Comparison of ENCODE assay signal across 8 cellular contexts in genomic region chr9:86947146-86948081, GRCh38. TPM values are rescaled to one million over a fixed set of nuclear protein-coding genes. Genes with fewer than 3 reads are reported as not detected.
DNase-seq lines count a peak whose midpoint lies in the region; ATAC-seq and TF ChIP-seq lines count a peak whose summit lies in the region.

A gene with protein sequence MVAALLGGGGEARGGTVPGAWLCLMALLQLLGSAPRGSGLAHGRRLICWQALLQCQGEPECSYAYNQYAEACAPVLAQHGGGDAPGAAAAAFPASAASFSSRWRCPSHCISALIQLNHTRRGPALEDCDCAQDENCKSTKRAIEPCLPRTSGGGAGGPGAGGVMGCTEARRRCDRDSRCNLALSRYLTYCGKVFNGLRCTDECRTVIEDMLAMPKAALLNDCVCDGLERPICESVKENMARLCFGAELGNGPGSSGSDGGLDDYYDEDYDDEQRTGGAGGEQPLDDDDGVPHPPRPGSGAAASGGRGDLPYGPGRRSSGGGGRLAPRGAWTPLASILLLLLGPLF (minus strand): TSS chr9:86947506. CDS start chr9:86946779, 727 bp downstream.

- no peaks in the 10 kb centered on the region for H3K9me3 Mint-ChIP-seq in CD4-positive, alpha-beta T cell
- no peaks in the 10 kb centered on the region for H3K9me3 Mint-ChIP-seq in activated naive CD8-positive, alpha-beta T cell (ENCODE audit: low read depth)

- H3K4me3 ChIP-seq in HUES6 (ENCODE audit: low read depth, low read length) (peak within 1 kb of the TSS; percentile 90), SK-N-MC (peak within 1 kb of the TSS; percentile 99)

- ATAC-seq in CD4-positive, alpha-beta T cell (ENCODE audit: poor library complexity): peak; percentile 61

- intact Hi-C loops in CD4-positive, alpha-beta T cell (cut with DNase I, micrococcal nuclease): loop anchor here in 1 of 2 experiments (5.0 kb wide), 2 partner anchors 595 to 665 kb away; partner anchors contain the start of genes ISCA1 and TUT7

- H3K4me1 Mint-ChIP-seq in CD4-positive, alpha-beta T cell (ENCODE audit: low read depth): peaks cover 25% of the 10 kb centered on the region
- H3K4me1 Mint-ChIP-seq in activated naive CD8-positive, alpha-beta T cell (ENCODE audit: low read depth): peaks cover 21% of the 10 kb centered on the region

- H3K27ac Mint-ChIP-seq in CD4-positive, alpha-beta T cell: peak within 1 kb of the TSS; percentile 62
- H3K27ac Mint-ChIP-seq in activated naive CD8-positive, alpha-beta T cell: no peak within 1 kb of the TSS

- POLR2A ChIA-PET in CD4-positive, alpha-beta T cell (lab: Charles Lee): interaction anchor here (1.1 to 1.4 kb wide), 3 partner anchors 8 to 665 kb away, joined by 3 to 6 read pairs (median 4); partner anchors contain the start of gene ISCA1

- no peaks in the 10 kb centered on the region for H3K36me3 Mint-ChIP-seq in CD4-positive, alpha-beta T cell (ENCODE audit: low read depth)
- H3K36me3 Mint-ChIP-seq in activated naive CD8-positive, alpha-beta T cell: peaks cover 3% of the 10 kb centered on the region

- peaks cover 30% of the 10 kb centered on the region for H3K27me3 ChIP-seq in CD4-positive, alpha-beta T cell (ENCODE audit: control insufficient read depth, insufficient read depth, low read length)
- H3K27me3 ChIP-seq in HUES6 (ENCODE audit: control insufficient read depth, insufficient read depth, low read length): peaks cover 56% of the 10 kb centered on the region

- H3K9me3 ChIP-seq in CD4-positive, alpha-beta T cell (ENCODE audit: control insufficient read depth, low read length): no peaks in the 10 kb centered on the region
- H3K9me3 ChIP-seq in HUES6 (ENCODE audit: control insufficient read depth, insufficient read depth, low read depth, low read length): peaks cover 15% of the 10 kb centered on the region
- H3K9me3 ChIP-seq in SK-N-MC (ENCODE audit: low read depth, low read length): no peaks in the 10 kb centered on the region; the same call in 1 of the 2 replicates

- H3K9ac ChIP-seq in HUES6 (ENCODE audit: low read length) (peak within 1 kb of the TSS; percentile 78), SK-N-MC (ENCODE audit: insufficient read length) (peak within 1 kb of the TSS; percentile 99)

- TF ChIP-seq CTCF in CD4-positive, alpha-beta T cell (IDR thresholded peaks at IDR 0.05): no peak
- no peak for TF ChIP-seq CTCF in GM20000 (IDR thresholded peaks at IDR 0.05; ENCODE audit: extremely low read depth, missing control alignments)

- H3K4me3 Mint-ChIP-seq in CD4-positive, alpha-beta T cell: peak within 1 kb of the TSS; percentile 95
- H3K4me3 Mint-ChIP-seq in activated naive CD8-positive, alpha-beta T cell: peak within 1 kb of the TSS; percentile 87

- CTCF ChIA-PET in CD4-positive, alpha-beta T cell (lab: Charles Lee): interaction anchor here (0.7 kb wide), 1 partner anchor 171 kb away, joined by 3 read pairs; no protein-coding TSS in a partner anchor

- DNase-seq in CD4-positive, alpha-beta T cell: peak; percentile 36 to 62 (median 54)
- DNase-seq in GM20000 (ENCODE audit: low spot score) (peak; percentile 62), SK-N-MC (ENCODE audit: low read depth, low spot score) (peak; percentile 85), glomerular visceral epithelial cell (ENCODE audit: extremely low spot score) (peak; percentile 78), nucleus accumbens (lab: John Stamatoyannopoulos, UW) (peak in 55 of 56 donors; percentile 32 to 96 (median 85)), substantia nigra (lab: John Stamatoyannopoulos, UW) (peak; percentile 34 to 93 (median 84))

- no peak within 1 kb of the TSS for H3K27ac ChIP-seq in CD4-positive, alpha-beta T cell (ENCODE audit: low read depth, low read length)
- H3K27ac ChIP-seq in HUES6 (ENCODE audit: low read depth, low read length) (peak within 1 kb of the TSS; percentile 77; the same call in 1 of the 2 replicates), SK-N-MC (peak within 1 kb of the TSS; percentile 98), substantia nigra (ENCODE audit: low read depth, low read length, poor library complexity, severe bottlenecking) (peak within 1 kb of the TSS; percentile 95)

- H3K27me3 Mint-ChIP-seq in CD4-positive, alpha-beta T cell: peaks cover 28% of the 10 kb centered on the region
- H3K27me3 Mint-ChIP-seq in activated naive CD8-positive, alpha-beta T cell: peaks cover 24% of the 10 kb centered on the region

- peaks cover 28% of the 10 kb centered on the region for H3K4me1 ChIP-seq in HUES6 (ENCODE audit: control insufficient read depth, insufficient read depth, low read length)

- H3K36me3 ChIP-seq in HUES6 (ENCODE audit: control insufficient read depth, insufficient read depth, low read length) (no peaks in the 10 kb centered on the region), SK-N-MC (ENCODE audit: insufficient read depth, low read length) (peaks cover 26% of the 10 kb centered on the region)

RNA-seq across cellular contexts. Expression of the gene that starts here (rescaled TPM):
- under 1 TPM; 0.59 to 0.69 TPM for total RNA-seq in CD4-positive, alpha-beta T cell

Comparison
In these comparisons a context has a peak if more than half of its experiments do, and no peak if none do; other contexts are left out.
1. Peak in DNase-seq and ATAC-seq in CD4-positive, alpha-beta T cell; RNA of the gene not detected or under 1 TPM.